14 cellular contexts compared by ENCODE assay signal in the genomic region with DNA sequence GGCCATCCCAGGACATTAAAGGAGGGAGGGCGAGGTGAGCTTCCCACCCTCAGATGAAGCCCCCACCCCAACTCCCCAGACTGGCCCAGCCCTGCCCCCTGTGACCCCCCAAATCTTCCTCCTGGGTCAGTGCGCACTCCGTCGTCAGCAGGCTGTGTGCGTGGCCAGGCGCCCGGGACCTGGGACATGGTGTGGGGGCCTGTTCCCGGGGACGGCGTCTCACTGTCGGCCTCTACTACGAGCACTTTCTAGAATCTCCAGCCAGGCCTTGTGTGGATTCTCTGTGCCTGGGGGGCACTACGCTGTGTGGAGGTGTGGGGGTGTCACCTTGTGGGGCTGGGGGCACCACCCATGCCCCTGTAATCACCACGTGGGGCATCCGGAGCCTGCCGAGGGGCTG. TPM values are rescaled to one million over a fixed set of nuclear protein-coding genes. Genes with fewer than 3 reads are reported as not detected.
A peak's percentile ranks its signal among the peaks of the same experiment; 100 is the strongest.
DNase-seq lines count a peak whose midpoint lies in the region; TF ChIP-seq lines count a peak whose summit lies in the region.
"Had no signal": no experiment of that assay in that cellular context is flagged by ENCODE, and none has a peak within 500 bp of the region (broad histone marks: within the 10 kb centered on the region; RNA-seq: fewer than 3 reads in every experiment).

No MANE protein-coding gene starts in this region.

- no peak overlapping the region for H3K4me3 Mint-ChIP-seq in type B pancreatic cell
- H3K4me3 Mint-ChIP-seq: CD4-positive, CD25-positive, alpha-beta regulatory T cell had no signal

- intact Hi-C loops in esophagus muscularis mucosa (cut with DNase I), result no loop called here

- H3K4me1 ChIP-seq in esophagus muscularis mucosa (peaks cover 40 to 60% (median 55%) of the 10 kb centered on the region in 4 donors), muscle layer of colon (ENCODE audit: insufficient read depth, low read length) (peaks cover 42% of the 10 kb centered on the region), SK-N-SH (ENCODE audit: control insufficient read depth in 1 of 2, insufficient read depth in 2 of 2, low read depth in 1 of 2, low read length in 1 of 2) (peaks cover 0 to 21% of the 10 kb centered on the region in 2 experiments; a peak in 1 of 4 replicates)

- no peak overlapping the region for H2AFZ ChIP-seq in SK-N-SH (ENCODE audit: low read depth)

- no peaks in the 10 kb centered on the region for H3K27me3 Mint-ChIP-seq in type B pancreatic cell
- H3K27me3 Mint-ChIP-seq: CD4-positive, CD25-positive, alpha-beta regulatory T cell had no signal

- no peak overlapping the region for H3K4me2 ChIP-seq in SK-N-SH

- TF ChIP-seq CTCF in LNCaP clone FGC (IDR thresholded peaks at IDR 0.05; ENCODE audit: control insufficient read depth, extremely low read depth, insufficient read depth) (no peak), esophagus muscularis mucosa (IDR thresholded peaks at IDR 0.05) (no peak), type B pancreatic cell (conservative IDR thresholded peaks at IDR 0.05) (no peak), SK-N-SH (IDR thresholded peaks at IDR 0.05) (no peak)

- no peaks in the 10 kb centered on the region for H3F3A ChIP-seq in SK-N-SH (replicated peaks; ENCODE audit: insufficient read depth)

- H3K36me3 ChIP-seq in esophagus muscularis mucosa (peaks cover 10 to 36% (median 31%) of the 10 kb centered on the region in 4 donors), muscle layer of colon (ENCODE audit: insufficient read depth, low read length) (peaks cover 10% of the 10 kb centered on the region), SK-N-SH (replicated peaks in 1 of 2; ENCODE audit: control insufficient read depth in 1 of 2, insufficient read depth in 2 of 2, low read length in 1 of 2) (peaks cover 0 to 13% of the 10 kb centered on the region in 2 experiments)

- H3K4me3 ChIP-seq in LNCaP clone FGC (ENCODE audit: low read depth, low read length) (peak overlapping the region; percentile 57), esophagus muscularis mucosa (no peak overlapping the region), muscle layer of colon (ENCODE audit: low read depth in 1 of 2, low read length in 2 of 2) (no peak overlapping the region), SK-N-SH (ENCODE audit: low read depth in 2 of 2, low read length in 1 of 2) (no peak overlapping the region)

- H3K27ac Mint-ChIP-seq in type B pancreatic cell, result peak overlapping the region; percentile 99
- H3K27ac Mint-ChIP-seq: CD4-positive, CD25-positive, alpha-beta regulatory T cell had no signal

- no peak for TF ChIP-seq RAD21 in SK-N-SH (IDR thresholded peaks at IDR 0.05; ENCODE audit: low read length)

- peaks cover 4% of the 10 kb centered on the region for H3K36me3 Mint-ChIP-seq in type B pancreatic cell

- DNase-seq in LNCaP clone FGC (ENCODE audit: low read depth) (no peak), esophagus muscularis mucosa (ENCODE audit: extremely low spot score) (no peak), type B pancreatic cell (ENCODE audit: extremely low spot score, unreplicated experiment) (no peak), NCI-H1105 treated with DMSO at 0.1 percent for 48 hours (lab: John Stamatoyannopoulos, UW) (no peak), SK-N-SH (no peak), NCI-H748 (lab: John Stamatoyannopoulos, UW; ENCODE audit: unreplicated experiment) (no peak)
- DNase-seq: activated CD8-positive, alpha-beta memory T cell treated with anti-CD3 and anti-CD28 coated beads, Interleukin-2, amount 50 U/mL, for 4 hours; activated naive CD4-positive, alpha-beta T cell treated with anti-CD3 and anti-CD28 coated beads, Interleukin-2, amount 50 U/mL, for 16 hours; CD4-positive, CD25-positive, alpha-beta regulatory T cell; head of caudate nucleus; NCI-H1092 treated with DMSO at 0.1 percent for 48 hours; nucleus accumbens; SW 1271 had no signal

- TF ChIP-seq EP300 in esophagus muscularis mucosa (IDR thresholded peaks at IDR 0.05) (no peak), SK-N-SH (IDR thresholded peaks at IDR 0.05; ENCODE audit: borderline replicate concordance in 1 of 2, low read depth in 1 of 2, low read length in 1 of 2) (no peak)

- POLR2A ChIA-PET in SK-N-SH (lab: Yijun Ruan, JAX), result no interaction called here

- WGBS in esophagus muscularis mucosa, result 100% methylated on average over 4 of the region's 16 CpGs
- 94% methylated on average over 3 of the region's 16 CpGs for WGBS in SK-N-SH (ENCODE audit: low lambda C conversion rate)

- H3K4me1 Mint-ChIP-seq in type B pancreatic cell (ENCODE audit: unreplicated experiment), result peaks cover 22% of the 10 kb centered on the region

- no peaks in the 10 kb centered on the region for H3K9me3 Mint-ChIP-seq in type B pancreatic cell

- H3K9me2 ChIP-seq in SK-N-SH, result no peaks in the 10 kb centered on the region

- no peaks in the 10 kb centered on the region for H3K27me3 ChIP-seq in esophagus muscularis mucosa
- no peaks in the 10 kb centered on the region for H3K27me3 ChIP-seq in muscle layer of colon (ENCODE audit: control insufficient read depth in 1 of 2, insufficient read depth in 2 of 2, low read length in 2 of 2)
- H3K27me3 ChIP-seq in SK-N-SH (ENCODE audit: insufficient read depth), result no peaks in the 10 kb centered on the region

- CTCF ChIA-PET in SK-N-SH (lab: Yijun Ruan, JAX), result interaction anchor here (1.3 kb wide), 1 partner anchor 46 kb away, joined by 5 read pairs; no protein-coding TSS in a partner anchor

- TF ChIP-seq POLR2A in esophagus muscularis mucosa (IDR thresholded peaks at IDR 0.05; ENCODE audit: low read depth), result no peak

- H3K9ac ChIP-seq in muscle layer of colon (ENCODE audit: low read length) (peak overlapping the region; percentile 53), SK-N-SH (no peak overlapping the region)

- no peaks in the 10 kb centered on the region for H3K79me2 ChIP-seq in SK-N-SH (ENCODE audit: insufficient read depth)

- no peaks in the 10 kb centered on the region for H4K20me1 ChIP-seq in SK-N-SH (ENCODE audit: insufficient read depth)

- no peaks in the 10 kb centered on the region for H3K9me3 ChIP-seq in esophagus muscularis mucosa
- no peaks in the 10 kb centered on the region for H3K9me3 ChIP-seq in muscle layer of colon (ENCODE audit: low read length)
- no peaks in the 10 kb centered on the region for H3K9me3 ChIP-seq in SK-N-SH

- peak overlapping the region; percentile 76 to 83 (median 78) for H3K27ac ChIP-seq in esophagus muscularis mucosa (replicated peaks in 1 of 4)
- peak overlapping the region; percentile 99 for H3K27ac ChIP-seq in muscle layer of colon (ENCODE audit: low read depth, low read length)
- H3K27ac ChIP-seq in SK-N-SH (ENCODE audit: low read depth in 2 of 2, low read length in 1 of 2), result peak overlapping the region in 1 of 2 experiments; percentile 40; a peak in 1 of 4 replicates

TF ChIP-seq in SK-N-SH, 30 proteins besides CTCF, POLR2A, EP300 and RAD21:
- TF ChIP-seq ELF1 (IDR thresholded peaks at IDR 0.05) (no peak), RCOR1 (IDR thresholded peaks at IDR 0.05; ENCODE audit: low read length) (no peak), GABPA (IDR thresholded peaks at IDR 0.05; ENCODE audit: low read depth) (no peak), RXRA (IDR thresholded peaks at IDR 0.05; ENCODE audit: borderline replicate concordance, low read depth) (no peak), EZH2phosphoT487 (IDR thresholded peaks at IDR 0.05; ENCODE audit: borderline replicate concordance, low read depth) (no peak), MXI1 (IDR thresholded peaks at IDR 0.05; ENCODE audit: low read depth, low read length) (no peak), NRF1 (IDR thresholded peaks at IDR 0.05; ENCODE audit: low read depth, low read length) (no peak), RFX5 (IDR thresholded peaks at IDR 0.05; ENCODE audit: low read length) (no peak), TAF1 (IDR thresholded peaks at IDR 0.05; ENCODE audit: borderline replicate concordance, low read depth, low read length) (no peak), CHD2 (IDR thresholded peaks at IDR 0.05; ENCODE audit: low read length, partially characterized antibody) (no peak), JUND (IDR thresholded peaks at IDR 0.05) (no peak), POLR2AphosphoS5 (IDR thresholded peaks at IDR 0.05; ENCODE audit: low read depth, low read length) (no peak), FOSL2 (IDR thresholded peaks at IDR 0.05; ENCODE audit: borderline replicate concordance, low read depth) (no peak)
- TF ChIP-seq, protein P1, sequence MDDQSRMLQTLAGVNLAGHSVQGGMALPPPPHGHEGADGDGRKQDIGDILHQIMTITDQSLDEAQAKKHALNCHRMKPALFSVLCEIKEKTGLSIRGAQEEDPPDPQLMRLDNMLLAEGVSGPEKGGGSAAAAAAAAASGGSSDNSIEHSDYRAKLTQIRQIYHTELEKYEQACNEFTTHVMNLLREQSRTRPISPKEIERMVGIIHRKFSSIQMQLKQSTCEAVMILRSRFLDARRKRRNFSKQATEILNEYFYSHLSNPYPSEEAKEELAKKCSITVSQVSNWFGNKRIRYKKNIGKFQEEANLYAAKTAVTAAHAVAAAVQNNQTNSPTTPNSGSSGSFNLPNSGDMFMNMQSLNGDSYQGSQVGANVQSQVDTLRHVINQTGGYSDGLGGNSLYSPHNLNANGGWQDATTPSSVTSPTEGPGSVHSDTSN (IDR thresholded peaks at IDR 0.05), result no peak
TF ChIP-seq in SK-N-SH: peak in this region for 0.

RNA-seq across cellular contexts. Expression of a gene that starts 9.8 kb away (rescaled TPM):
- total RNA-seq in esophagus muscularis mucosa, result 10 to 100 TPM; 11.8 to 25.5 (median 14.3) TPM
- 22.6 and 41.4 TPM in 2 replicates for total RNA-seq in type B pancreatic cell (ENCODE audit: low replicate concordance)
- polyA plus RNA-seq in SK-N-SH (2012; rRNA removed), result 2.0 and 2.4 TPM in 2 replicates
- 0.93 and 1.9 TPM in 2 replicates for polyA plus RNA-seq in SK-N-SH (2012; cell fraction: cytosol; rRNA removed)
- 2.3 and 3.2 TPM in 2 replicates for polyA plus RNA-seq in SK-N-SH (2012; cell fraction: nucleus; rRNA removed)
